In the genomic region with DNA sequence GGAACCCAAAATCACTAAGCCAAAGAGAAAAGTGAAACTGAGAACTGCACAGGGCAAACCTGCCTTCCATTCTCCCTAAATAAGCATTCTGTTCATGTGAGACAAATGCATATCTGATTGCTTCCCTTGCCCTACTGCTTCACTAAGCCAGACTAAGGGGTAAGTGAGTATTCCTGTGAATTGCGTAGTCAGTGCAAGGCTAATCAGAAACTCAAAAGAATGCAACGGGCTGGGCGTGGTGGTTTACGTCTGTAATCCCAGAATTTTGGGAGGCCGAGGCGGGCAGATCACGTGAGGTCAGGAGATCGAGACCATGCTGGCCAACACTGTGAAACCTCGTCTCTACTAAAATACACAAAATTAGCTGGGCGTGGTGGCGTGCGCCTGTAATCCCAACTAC, we compare ENCODE assay signal across 1 cellular context.
TF ChIP-seq lines count a peak whose summit lies in the region.

No MANE protein-coding gene starts in this region.

TF ChIP-seq in K562, 482 proteins besides CTCF, POLR2A, EP300 and RAD21 (continued from another document):
- TF ChIP-seq MEIS2 (IDR thresholded peaks at IDR 0.05; ENCODE audit: partially characterized antibody) (no peak), HIVEP1 (CRISPR knock-in tag; IDR thresholded peaks at IDR 0.05) (no peak), HNRNPH1 (optimal IDR thresholded peaks at IDR 0.05; ENCODE audit: low read depth, low read length) (no peak), NONO (IDR thresholded peaks at IDR 0.05; ENCODE audit: low read depth in 2 of 2, low read length in 1 of 2) (no peak), ZNF347 (CRISPR knock-in tag; IDR thresholded peaks at IDR 0.05; ENCODE audit: low read depth) (no peak), ZNF518B (CRISPR knock-in tag; IDR thresholded peaks at IDR 0.05) (no peak), KLF16 (IDR thresholded peaks at IDR 0.05) (no peak), ZNF436 (CRISPR knock-in tag; IDR thresholded peaks at IDR 0.05) (no peak), TEAD2 (tag; IDR thresholded peaks at IDR 0.05) (no peak), TAF9B (IDR thresholded peaks at IDR 0.05; ENCODE audit: partially characterized antibody) (no peak), PHF20 (IDR thresholded peaks at IDR 0.05; ENCODE audit: partially characterized antibody) (no peak), FOXP1 (CRISPR knock-in tag; IDR thresholded peaks at IDR 0.05) (no peak)
- TF ChIP-seq, protein P1, sequence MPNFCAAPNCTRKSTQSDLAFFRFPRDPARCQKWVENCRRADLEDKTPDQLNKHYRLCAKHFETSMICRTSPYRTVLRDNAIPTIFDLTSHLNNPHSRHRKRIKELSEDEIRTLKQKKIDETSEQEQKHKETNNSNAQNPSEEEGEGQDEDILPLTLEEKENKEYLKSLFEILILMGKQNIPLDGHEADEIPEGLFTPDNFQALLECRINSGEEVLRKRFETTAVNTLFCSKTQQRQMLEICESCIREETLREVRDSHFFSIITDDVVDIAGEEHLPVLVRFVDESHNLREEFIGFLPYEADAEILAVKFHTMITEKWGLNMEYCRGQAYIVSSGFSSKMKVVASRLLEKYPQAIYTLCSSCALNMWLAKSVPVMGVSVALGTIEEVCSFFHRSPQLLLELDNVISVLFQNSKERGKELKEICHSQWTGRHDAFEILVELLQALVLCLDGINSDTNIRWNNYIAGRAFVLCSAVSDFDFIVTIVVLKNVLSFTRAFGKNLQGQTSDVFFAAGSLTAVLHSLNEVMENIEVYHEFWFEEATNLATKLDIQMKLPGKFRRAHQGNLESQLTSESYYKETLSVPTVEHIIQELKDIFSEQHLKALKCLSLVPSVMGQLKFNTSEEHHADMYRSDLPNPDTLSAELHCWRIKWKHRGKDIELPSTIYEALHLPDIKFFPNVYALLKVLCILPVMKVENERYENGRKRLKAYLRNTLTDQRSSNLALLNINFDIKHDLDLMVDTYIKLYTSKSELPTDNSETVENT (CRISPR knock-in tag; IDR thresholded peaks at IDR 0.05): no peak
- TF ChIP-seq, protein P2, sequence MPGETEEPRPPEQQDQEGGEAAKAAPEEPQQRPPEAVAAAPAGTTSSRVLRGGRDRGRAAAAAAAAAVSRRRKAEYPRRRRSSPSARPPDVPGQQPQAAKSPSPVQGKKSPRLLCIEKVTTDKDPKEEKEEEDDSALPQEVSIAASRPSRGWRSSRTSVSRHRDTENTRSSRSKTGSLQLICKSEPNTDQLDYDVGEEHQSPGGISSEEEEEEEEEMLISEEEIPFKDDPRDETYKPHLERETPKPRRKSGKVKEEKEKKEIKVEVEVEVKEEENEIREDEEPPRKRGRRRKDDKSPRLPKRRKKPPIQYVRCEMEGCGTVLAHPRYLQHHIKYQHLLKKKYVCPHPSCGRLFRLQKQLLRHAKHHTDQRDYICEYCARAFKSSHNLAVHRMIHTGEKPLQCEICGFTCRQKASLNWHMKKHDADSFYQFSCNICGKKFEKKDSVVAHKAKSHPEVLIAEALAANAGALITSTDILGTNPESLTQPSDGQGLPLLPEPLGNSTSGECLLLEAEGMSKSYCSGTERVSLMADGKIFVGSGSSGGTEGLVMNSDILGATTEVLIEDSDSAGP (CRISPR knock-in tag; IDR thresholded peaks at IDR 0.05): no peak
